Comparison of ENCODE assay signal across 13 cellular contexts in the genomic region with DNA sequence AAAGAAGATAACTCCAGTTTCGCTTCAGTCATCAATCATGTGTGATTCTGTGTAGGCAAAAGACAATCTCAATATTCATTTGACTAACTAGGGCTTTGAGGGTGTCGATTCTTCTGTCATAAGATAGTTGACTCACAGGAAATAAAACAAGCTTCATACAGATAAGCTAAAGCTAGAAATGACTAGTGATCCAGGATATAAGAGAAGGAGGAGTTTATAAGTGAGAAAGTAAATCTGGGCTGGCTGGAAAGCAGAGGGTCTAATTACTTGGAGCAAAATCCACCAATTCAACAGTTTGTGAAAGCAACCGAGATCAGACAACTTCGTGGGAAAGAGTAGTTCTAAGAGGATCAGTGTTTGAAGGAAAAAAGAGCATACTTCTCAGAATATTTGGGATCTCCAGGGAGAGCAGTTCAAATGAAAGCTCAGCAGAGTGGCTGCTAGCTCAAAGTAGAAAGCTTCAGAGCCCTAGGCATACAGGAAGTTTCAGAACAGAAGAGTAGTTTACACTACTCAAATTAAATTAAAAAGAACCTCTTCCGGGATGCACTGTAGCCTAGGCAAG.
DNase-seq lines count a peak whose midpoint lies in the region; ATAC-seq, FAIRE-seq and TF ChIP-seq lines count a peak whose summit lies in the region.
"Had no signal": no experiment of that assay in that cellular context is flagged by ENCODE, and none has a peak within 500 bp of the region (broad histone marks: within the 10 kb centered on the region; RNA-seq: fewer than 3 reads in every experiment).

No MANE protein-coding gene starts in this region.

- no peaks in the 10 kb centered on the region for H3F3A ChIP-seq in PC-3 (ENCODE audit: low read length, unreplicated experiment)

- 56 to 69% (median 62%) methylated on average over 5 of the region's 5 CpGs for WGBS in stomach, 5 donors

- H3K4me1 ChIP-seq in PC-3 (ENCODE audit: insufficient read depth, low read length) (peaks cover 14% of the 10 kb centered on the region), stomach (no peaks in the 10 kb centered on the region)
- H3K4me1 ChIP-seq: gastroesophageal sphincter had no signal

- peak; percentile 74 for ATAC-seq in PC-3
- peak in 2 of 3 donors; percentile 26 to 32 for ATAC-seq in natural killer cell
- ATAC-seq in GM19328 (IDR thresholded peaks at IDR 0.05; ENCODE audit: unreplicated experiment) = no peak
- ATAC-seq: gastroesophageal sphincter had no signal

- no peaks in the 10 kb centered on the region for H3K9me3 Mint-ChIP-seq in natural killer cell

- H3K27ac ChIP-seq in PC-3 (ENCODE audit: low read length) (peak overlapping the region; percentile 46), stomach (no peak overlapping the region)
- H3K27ac ChIP-seq: gastroesophageal sphincter, KMS-11 had no signal

- H2AFZ ChIP-seq in PC-3 (ENCODE audit: low read length) = no peak overlapping the region

- H3K4me1 Mint-ChIP-seq in natural killer cell = no peaks in the 10 kb centered on the region

- no TSS peak for BruUV-seq in PC-3 (replicated peaks; lab: Mats Ljungman, UMichigan)

- no peak for TF ChIP-seq EP300 in stomach (IDR thresholded peaks at IDR 0.05)

- no peak overlapping the region; the same call in 1 of the 2 replicates for H3K9ac ChIP-seq in PC-3 (ENCODE audit: low read length)
- H3K9ac ChIP-seq: KMS-11 had no signal

- H3K9me3 ChIP-seq in PC-3 (ENCODE audit: low read length) = no peaks in the 10 kb centered on the region
- no peaks in the 10 kb centered on the region for H3K9me3 ChIP-seq in stomach
- H3K9me3 ChIP-seq: gastroesophageal sphincter had no signal

- TF ChIP-seq POLR2A in GM12892 (IDR thresholded peaks at IDR 0.05; ENCODE audit: low read depth, low read length) (no peak), stomach (IDR thresholded peaks at IDR 0.05) (no peak)

- H3K9me2 ChIP-seq in PC-3 (replicated peaks; ENCODE audit: low read length) = no peaks in the 10 kb centered on the region

- no peak overlapping the region for H3K4me3 Mint-ChIP-seq in natural killer cell

- no peak overlapping the region for H3K4me3 ChIP-seq in PC-3 (ENCODE audit: low read length)
- H3K4me3 ChIP-seq in cardiac fibroblast (replicated peaks in 1 of 2; ENCODE audit: low read depth in 2 of 2, low read length in 2 of 2) = no peak overlapping the region
- no peak overlapping the region for H3K4me3 ChIP-seq in stomach
- H3K4me3 ChIP-seq: gastroesophageal sphincter had no signal

- POLR2A ChIA-PET in PC-3 (lab: Charles Lee; ENCODE audit: unreplicated experiment) = no interaction called here

- H3K27me3 ChIP-seq in PC-3 (ENCODE audit: low read length) = no peaks in the 10 kb centered on the region
- H3K27me3 ChIP-seq in stomach = no peaks in the 10 kb centered on the region
- H3K27me3 ChIP-seq: gastroesophageal sphincter had no signal

- CTCF ChIA-PET in PC-3 (lab: Charles Lee) = interaction anchor here (0.6 kb wide), 1 partner anchor 285 kb away, joined by 3 read pairs; no protein-coding TSS in a partner anchor

- FAIRE-seq in GM12892 (lab: Jason Lieb, UNC) = peak; percentile 36

- H3K79me2 ChIP-seq in PC-3 (ENCODE audit: low read length) = no peaks in the 10 kb centered on the region

- no peak overlapping the region for H3K27ac Mint-ChIP-seq in natural killer cell

- peak overlapping the region; percentile 17; the same call in 1 of the 2 replicates for H3K4me2 ChIP-seq in PC-3 (ENCODE audit: low read length)
- H3K4me2 ChIP-seq: KMS-11 had no signal

- no peaks in the 10 kb centered on the region for H3K27me3 Mint-ChIP-seq in natural killer cell (ENCODE audit: low read depth in 2 of 2)

- TF ChIP-seq CTCF in PC-3 (conservative IDR thresholded peaks at IDR 0.05; ENCODE audit: low read depth, low read length) = no peak
- no peak for TF ChIP-seq CTCF in cardiac fibroblast (IDR thresholded peaks at IDR 0.05; ENCODE audit: low read depth, low read length)
- no peak for TF ChIP-seq CTCF in natural killer cell (IDR thresholded peaks at IDR 0.05)
- no peak for TF ChIP-seq CTCF in stomach (IDR thresholded peaks at IDR 0.05)
- no peak for TF ChIP-seq CTCF in GM10266 (IDR thresholded peaks at IDR 0.05; ENCODE audit: control insufficient read depth, insufficient read depth, low read depth, missing control alignments)

- intact Hi-C loops in PC-3 (cut with micrococcal nuclease) = no loop called here
- intact Hi-C loops in natural killer cell (cut with micrococcal nuclease) = no loop called here
- intact Hi-C loops in stomach (cut with DNase I; ENCODE audit: low total_unique reads) = no loop called here

- no peaks in the 10 kb centered on the region; the same call in 1 of the 2 replicates for H3K36me3 ChIP-seq in PC-3 (ENCODE audit: low read depth, low read length)
- no peaks in the 10 kb centered on the region for H3K36me3 ChIP-seq in stomach
- H3K36me3 ChIP-seq: gastroesophageal sphincter had no signal

- H4K20me1 ChIP-seq in PC-3 (ENCODE audit: low read length) = no peaks in the 10 kb centered on the region

- no peak for DNase-seq in GM12892 (ENCODE audit: insufficient read length)
- peak; percentile 26 for DNase-seq in PC-3
- peak; percentile 53 to 61 for DNase-seq in cardiac fibroblast (ENCODE audit: low read depth in 2 of 2)
- no peak for DNase-seq in natural killer cell
- DNase-seq in stomach = no peak
- DNase-seq in GM10266 (ENCODE audit: extremely low spot score) = no peak
- DNase-seq in NCI-H2107 treated with DMSO at 0.1 percent for 48 hours (lab: John Stamatoyannopoulos, UW; ENCODE audit: unreplicated experiment) = no peak
- DNase-seq: mesendoderm; NCI-H510A; stimulated activated CD4-positive, alpha-beta T cell treated with anti-CD3 and anti-CD28 coated beads, Interleukin-15, amount 100 ng/mL, for 24 hours had no signal

- no peaks in the 10 kb centered on the region for H3K36me3 Mint-ChIP-seq in natural killer cell

Comparison
In these comparisons a context has a peak if more than half of its experiments do, and no peak if none do; other contexts are left out.
1. DNase-seq: peak in PC-3 (single experiment) and cardiac fibroblast (2 of 2); none in GM12892 (single experiment), natural killer cell (single experiment), stomach (single experiment), GM10266 (single experiment) and NCI-H2107 treated with DMSO at 0.1 percent for 48 hours (single experiment).